Comparison of ENCODE assay signal across 32 cellular contexts in the genomic region with DNA sequence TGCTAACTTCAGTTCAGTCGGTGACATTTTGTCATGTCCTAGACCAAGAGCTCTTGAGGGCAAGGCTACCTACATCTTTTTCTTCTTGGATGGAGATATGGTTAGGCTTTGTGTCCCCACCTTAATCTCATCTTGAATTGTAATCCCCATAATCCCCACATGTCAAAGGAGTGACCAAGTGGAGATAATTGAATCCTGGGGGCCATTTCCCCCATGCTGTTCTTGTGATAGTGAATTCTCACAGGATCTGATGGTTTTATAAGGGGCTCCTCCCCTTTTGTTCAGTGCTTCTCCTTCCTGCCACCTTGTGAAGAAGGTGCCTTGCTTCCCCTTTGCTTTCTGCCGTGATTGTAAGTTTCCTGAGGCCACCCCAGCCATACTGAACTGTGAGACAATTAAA. TPM values are rescaled to one million over a fixed set of nuclear protein-coding genes. Genes with fewer than 3 reads are reported as not detected.
"Had no signal": no experiment of that assay in that cellular context is flagged by ENCODE, and none has a peak within 500 bp of the region (broad histone marks: within the 10 kb centered on the region; RNA-seq: fewer than 3 reads in every experiment).

No MANE protein-coding gene starts in this region.

- H3K36me3 ChIP-seq: brain microvascular endothelial cell had no signal

- DNase-seq: activated CD4-positive, alpha-beta memory T cell treated with anti-CD3 and anti-CD28 coated beads, Interleukin-2, amount 10 ng/mL, durations not matched to agents 7 days and 5 days; activated CD4-positive, alpha-beta T cell treated with anti-CD3 and anti-CD28 coated beads for 1 hour; activated CD4-positive, alpha-beta T cell treated with anti-CD3 and anti-CD28 coated beads for 4 hours; activated CD4-positive, alpha-beta T cell treated with anti-CD3 and anti-CD28 coated beads, Interleukin-2, amount 10 ng/mL, durations not matched to agents 7 days and 5 days; activated CD4-positive, alpha-beta T cell treated with anti-CD3 and anti-CD28 coated beads, Interleukin-2, amount 50 U/mL, for 4 hours; activated effector memory CD4-positive, alpha-beta T cell treated with Interleukin-2 at 50 U/mL for 16 hours; activated gamma-delta T cell treated with Interleukin-2 at 50 U/mL for 16 hours; activated naive CD4-positive, alpha-beta T cell treated with anti-CD3 and anti-CD28 coated beads, Interleukin-2, amount 50 U/mL, for 16 hours; activated naive CD4-positive, alpha-beta T cell treated with Interleukin-2 at 50 U/mL for 16 hours; activated T-cell treated with anti-CD3 and anti-CD28 coated beads, Interleukin-2, amount 50 U/mL, for 4 hours; amniotic stem cell; anterior cingulate cortex; brain microvascular endothelial cell; caudate nucleus; cortex of kidney; dermis blood vessel endothelial cell; effector CD4-positive, alpha-beta T cell; effector memory CD8-positive, alpha-beta T cell; erythroblast; esophagus squamous epithelium; foreskin melanocyte; T-helper 1 cell; T-helper 17 cell; T1000 had no signal

- H3K36me3 Mint-ChIP-seq: activated naive CD8-positive, alpha-beta T cell; WTC11 had no signal

- ATAC-seq: activated T-cell treated with anti-CD3 and anti-CD28 coated beads, Interleukin-2, amount 50 U/mL, for 4 hours; activated T-helper 17 cell treated with anti-CD3 and anti-CD28 coated beads, Interleukin-2, amount 50 U/mL, for 72 hours; effector memory CD8-positive, alpha-beta T cell; gastroesophageal sphincter; T-helper 17 cell; WTC11 had no signal

- H3K9me3 Mint-ChIP-seq: activated CD4-positive, alpha-beta memory T cell treated with anti-CD3 and anti-CD28 coated beads, Interleukin-2, amount 10 ng/mL, durations not matched to agents 7 days and 5 days; activated T-cell treated with anti-CD3 and anti-CD28 coated beads, Interleukin-2, amount 50 U/mL, for 4 hours; effector memory CD8-positive, alpha-beta T cell had no signal

- H3K4me3 Mint-ChIP-seq: activated CD4-positive, alpha-beta memory T cell treated with anti-CD3 and anti-CD28 coated beads, Interleukin-2, amount 10 ng/mL, durations not matched to agents 7 days and 5 days; activated CD4-positive, alpha-beta T cell treated with anti-CD3 and anti-CD28 coated beads, Interleukin-2, amount 10 ng/mL, durations not matched to agents 7 days and 5 days; T-helper 2 cell treated with Interferon-gamma antibody and Interleukin-4, amounts not matched to agents 5 μg/mL and 100 μg/mL, for 36 hours; WTC11 had no signal

- H3K9me3 ChIP-seq: esophagus squamous epithelium, gastroesophageal sphincter had no signal

- H3K4me3 ChIP-seq: esophagus squamous epithelium, gastroesophageal sphincter had no signal

- H3K27ac ChIP-seq: brain microvascular endothelial cell, esophagus squamous epithelium, gastroesophageal sphincter had no signal

- H3K27ac Mint-ChIP-seq: activated CD4-positive, alpha-beta memory T cell treated with anti-CD3 and anti-CD28 coated beads, Interleukin-2, amount 10 ng/mL, durations not matched to agents 7 days and 5 days; activated CD4-positive, alpha-beta T cell treated with anti-CD3 and anti-CD28 coated beads, Interleukin-2, amount 10 ng/mL, durations not matched to agents 7 days and 5 days; activated naive CD8-positive, alpha-beta T cell; activated T-helper 17 cell treated with anti-CD3 and anti-CD28 coated beads, Interleukin-2, amount 50 U/mL, for 72 hours; effector memory CD8-positive, alpha-beta T cell; T-helper 2 cell treated with Interferon-gamma antibody and Interleukin-4, amounts not matched to agents 5 μg/mL and 100 μg/mL, for 36 hours; WTC11 had no signal

RNA-seq across cellular contexts. Expression of gene CFAP90, which starts 2.1 kb away (rescaled TPM):
- total RNA-seq: activated CD4-positive, alpha-beta memory T cell treated with anti-CD3 and anti-CD28 coated beads, Interleukin-2, amount 10 ng/mL, durations not matched to agents 7 days and 5 days; activated CD4-positive, alpha-beta T cell treated with anti-CD3 and anti-CD28 coated beads, Interleukin-2, amount 10 ng/mL, durations not matched to agents 7 days and 5 days; activated T-cell treated with anti-CD3 and anti-CD28 coated beads, Interleukin-2, amount 50 U/mL, for 4 hours; activated T-helper 17 cell treated with anti-CD3 and anti-CD28 coated beads, Interleukin-2, amount 50 U/mL, for 72 hours; bronchial epithelial cell; dermis blood vessel endothelial cell; esophagus squamous epithelium; fibroblast of lung; fibroblast of villous mesenchyme; T-helper 17 cell had no signal
